ENCODE assay signal across 15 cellular contexts in genomic region chr2:35298493-35298892, GRCh38.
A peak's percentile ranks its signal among the peaks of the same experiment; 100 is the strongest.
DNase-seq lines count a peak whose midpoint lies in the region; ATAC-seq, FAIRE-seq and TF ChIP-seq lines count a peak whose summit lies in the region.
"Had no signal": no experiment of that assay in that cellular context is flagged by ENCODE, and none has a peak within 500 bp of the region (broad histone marks: within the 10 kb centered on the region; RNA-seq: fewer than 3 reads in every experiment).

No MANE protein-coding gene starts in this region.

- no peak overlapping the region for H3K9ac ChIP-seq in kidney (ENCODE audit: low read length in 2 of 2)

- H3K36me3 ChIP-seq in MG63 (no peaks in the 10 kb centered on the region), thoracic aorta (no peaks in the 10 kb centered on the region), WERI-Rb-1 (no peaks in the 10 kb centered on the region), kidney (ENCODE audit: control insufficient read depth in 1 of 2, insufficient read depth in 2 of 2, low read length in 2 of 2) (no peaks in the 10 kb centered on the region)
- H3K36me3 ChIP-seq: HAP-1, sigmoid colon had no signal

- H3K9me3 ChIP-seq in MG63 (no peaks in the 10 kb centered on the region), thoracic aorta (no peaks in the 10 kb centered on the region), WERI-Rb-1 (ENCODE audit: severe bottlenecking) (peaks cover 4% of the 10 kb centered on the region), kidney (ENCODE audit: control insufficient read depth in 1 of 2, low read length in 2 of 2) (no peaks in the 10 kb centered on the region)
- H3K9me3 ChIP-seq: HAP-1, sigmoid colon had no signal

- H3K4me1 ChIP-seq in foreskin keratinocyte (no peaks in the 10 kb centered on the region), thoracic aorta (ENCODE audit: control insufficient read depth in 1 of 2, low read depth in 2 of 2) (peaks cover 6 to 15% of the 10 kb centered on the region in 2 donors), kidney (ENCODE audit: control insufficient read depth in 1 of 2, insufficient read depth in 1 of 2, low read depth in 1 of 2, low read length in 2 of 2) (no peaks in the 10 kb centered on the region)
- H3K4me1 ChIP-seq: HAP-1, sigmoid colon had no signal

- FAIRE-seq in GM19239 (lab: Jason Lieb, UNC) (no peak), kidney (lab: Jason Lieb, UNC) (no peak)

- no peak overlapping the region for H3K27ac ChIP-seq in foreskin keratinocyte
- H3K27ac ChIP-seq in thoracic aorta = no peak overlapping the region
- no peak overlapping the region for H3K27ac ChIP-seq in WERI-Rb-1
- no peak overlapping the region for H3K27ac ChIP-seq in kidney (ENCODE audit: low read depth in 2 of 2, low read length in 2 of 2)
- H3K27ac ChIP-seq: sigmoid colon had no signal

- intact Hi-C loops in kidney (cut with DNase I) = no loop called here

- H3K27me3 ChIP-seq in MG63 = no peaks in the 10 kb centered on the region; the same call in 1 of the 2 replicates
- H3K27me3 ChIP-seq in foreskin keratinocyte = no peaks in the 10 kb centered on the region
- H3K27me3 ChIP-seq in thoracic aorta (replicated peaks; ENCODE audit: insufficient read depth) = no peaks in the 10 kb centered on the region
- no peaks in the 10 kb centered on the region for H3K27me3 ChIP-seq in WERI-Rb-1 (ENCODE audit: insufficient read depth, low read depth, severe bottlenecking)
- H3K27me3 ChIP-seq: sigmoid colon had no signal

- H3K4me3 ChIP-seq in MG63 (no peak overlapping the region), thoracic aorta (no peak overlapping the region), WERI-Rb-1 (ENCODE audit: low read depth, low read length) (no peak overlapping the region), kidney (ENCODE audit: low read length in 2 of 2) (no peak overlapping the region)
- H3K4me3 ChIP-seq: HAP-1, sigmoid colon had no signal

- ATAC-seq in foreskin keratinocyte = peak; percentile 87
- peak; percentile 98 for ATAC-seq in thoracic aorta (ENCODE audit: insufficient number of reproducible peaks, low FRiP score, low read depth)
- ATAC-seq: naive thymus-derived CD8-positive, alpha-beta T cell; T-helper 17 cell had no signal

- DNase-seq in MG63 (peak; percentile 87), astrocyte of the hippocampus (ENCODE audit: low read depth, low spot score) (peak; percentile 96), foreskin keratinocyte (peak; percentile 23 to 63), thoracic aorta (ENCODE audit: low spot score) (peak; percentile 30), GM19239 (ENCODE audit: insufficient read length, low spot score) (no peak), WERI-Rb-1 (no peak), kidney (no peak)
- DNase-seq: CD4-positive, CD25-positive, alpha-beta regulatory T cell; cerebellar nuclear complex; immature natural killer cell; MM.1S; naive thymus-derived CD8-positive, alpha-beta T cell; sigmoid colon; T-helper 17 cell had no signal

- no peak for TF ChIP-seq CTCF in foreskin keratinocyte (conservative IDR thresholded peaks at IDR 0.05)
- no peak for TF ChIP-seq CTCF in thoracic aorta (IDR thresholded peaks at IDR 0.05)
- no peak for TF ChIP-seq CTCF in WERI-Rb-1 (IDR thresholded peaks at IDR 0.05; ENCODE audit: low read depth, low read length)
- TF ChIP-seq CTCF in kidney (IDR thresholded peaks at IDR 0.05; ENCODE audit: borderline replicate concordance, extremely low read depth, insufficient read depth) = no peak

Comparison
In these comparisons a context has a peak if more than half of its experiments do, and no peak if none do; other contexts are left out.
1. DNase-seq: peak in MG63 (single experiment), astrocyte of the hippocampus (single experiment), foreskin keratinocyte (2 of 2) and thoracic aorta (single experiment); none in GM19239 (single experiment), WERI-Rb-1 (single experiment) and kidney (single experiment).